Comparison of ENCODE assay signal across 1 cellular context in the genomic region with DNA sequence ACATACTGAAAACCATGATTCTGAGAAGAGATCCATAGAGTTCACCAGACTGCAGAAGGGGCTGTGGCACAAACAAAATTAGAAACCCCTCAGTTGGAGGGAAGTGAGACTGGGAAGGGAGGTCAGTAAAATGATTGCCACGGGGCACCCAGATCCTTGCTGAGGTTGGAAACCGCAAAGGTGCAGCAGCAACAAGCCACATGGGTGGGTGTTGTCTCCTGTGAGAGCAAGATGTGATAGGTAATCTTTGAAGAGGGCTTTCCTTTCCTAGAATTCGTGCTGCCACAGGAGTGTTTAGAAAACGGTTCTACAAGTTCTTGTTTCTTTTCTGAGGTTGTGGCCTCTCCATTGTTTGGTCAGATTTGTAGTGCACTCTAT.
TF ChIP-seq lines count a peak whose summit lies in the region.

No MANE protein-coding gene starts in this region.

TF ChIP-seq in GM12878, 131 proteins besides CTCF, POLR2A, EP300 and RAD21 (continued from another document):
- 0 out of 4 replicates have a peak, but pooled peaks have one; percentile 5 to 57 for TF ChIP-seq IKZF2 (IDR thresholded peaks at IDR 0.05)
- TF ChIP-seq ZNF24 (IDR thresholded peaks at IDR 0.05), result 0 out of 2 replicates have a peak, but pooled peaks have one; percentile 1
- TF ChIP-seq KDM1A (IDR thresholded peaks at IDR 0.05; ENCODE audit: borderline replicate concordance), result no peak
- TF ChIP-seq, protein P1, sequence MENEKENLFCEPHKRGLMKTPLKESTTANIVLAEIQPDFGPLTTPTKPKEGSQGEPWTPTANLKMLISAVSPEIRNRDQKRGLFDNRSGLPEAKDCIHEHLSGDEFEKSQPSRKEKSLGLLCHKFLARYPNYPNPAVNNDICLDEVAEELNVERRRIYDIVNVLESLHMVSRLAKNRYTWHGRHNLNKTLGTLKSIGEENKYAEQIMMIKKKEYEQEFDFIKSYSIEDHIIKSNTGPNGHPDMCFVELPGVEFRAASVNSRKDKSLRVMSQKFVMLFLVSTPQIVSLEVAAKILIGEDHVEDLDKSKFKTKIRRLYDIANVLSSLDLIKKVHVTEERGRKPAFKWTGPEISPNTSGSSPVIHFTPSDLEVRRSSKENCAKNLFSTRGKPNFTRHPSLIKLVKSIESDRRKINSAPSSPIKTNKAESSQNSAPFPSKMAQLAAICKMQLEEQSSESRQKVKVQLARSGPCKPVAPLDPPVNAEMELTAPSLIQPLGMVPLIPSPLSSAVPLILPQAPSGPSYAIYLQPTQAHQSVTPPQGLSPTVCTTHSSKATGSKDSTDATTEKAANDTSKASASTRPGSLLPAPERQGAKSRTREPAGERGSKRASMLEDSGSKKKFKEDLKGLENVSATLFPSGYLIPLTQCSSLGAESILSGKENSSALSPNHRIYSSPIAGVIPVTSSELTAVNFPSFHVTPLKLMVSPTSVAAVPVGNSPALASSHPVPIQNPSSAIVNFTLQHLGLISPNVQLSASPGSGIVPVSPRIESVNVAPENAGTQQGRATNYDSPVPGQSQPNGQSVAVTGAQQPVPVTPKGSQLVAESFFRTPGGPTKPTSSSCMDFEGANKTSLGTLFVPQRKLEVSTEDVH (IDR thresholded peaks at IDR 0.05; ENCODE audit: low read depth, partially characterized antibody), result no peak
- TF ChIP-seq TCF7 (IDR thresholded peaks at IDR 0.05; ENCODE audit: borderline replicate concordance), result no peak
- TF ChIP-seq, protein P2, sequence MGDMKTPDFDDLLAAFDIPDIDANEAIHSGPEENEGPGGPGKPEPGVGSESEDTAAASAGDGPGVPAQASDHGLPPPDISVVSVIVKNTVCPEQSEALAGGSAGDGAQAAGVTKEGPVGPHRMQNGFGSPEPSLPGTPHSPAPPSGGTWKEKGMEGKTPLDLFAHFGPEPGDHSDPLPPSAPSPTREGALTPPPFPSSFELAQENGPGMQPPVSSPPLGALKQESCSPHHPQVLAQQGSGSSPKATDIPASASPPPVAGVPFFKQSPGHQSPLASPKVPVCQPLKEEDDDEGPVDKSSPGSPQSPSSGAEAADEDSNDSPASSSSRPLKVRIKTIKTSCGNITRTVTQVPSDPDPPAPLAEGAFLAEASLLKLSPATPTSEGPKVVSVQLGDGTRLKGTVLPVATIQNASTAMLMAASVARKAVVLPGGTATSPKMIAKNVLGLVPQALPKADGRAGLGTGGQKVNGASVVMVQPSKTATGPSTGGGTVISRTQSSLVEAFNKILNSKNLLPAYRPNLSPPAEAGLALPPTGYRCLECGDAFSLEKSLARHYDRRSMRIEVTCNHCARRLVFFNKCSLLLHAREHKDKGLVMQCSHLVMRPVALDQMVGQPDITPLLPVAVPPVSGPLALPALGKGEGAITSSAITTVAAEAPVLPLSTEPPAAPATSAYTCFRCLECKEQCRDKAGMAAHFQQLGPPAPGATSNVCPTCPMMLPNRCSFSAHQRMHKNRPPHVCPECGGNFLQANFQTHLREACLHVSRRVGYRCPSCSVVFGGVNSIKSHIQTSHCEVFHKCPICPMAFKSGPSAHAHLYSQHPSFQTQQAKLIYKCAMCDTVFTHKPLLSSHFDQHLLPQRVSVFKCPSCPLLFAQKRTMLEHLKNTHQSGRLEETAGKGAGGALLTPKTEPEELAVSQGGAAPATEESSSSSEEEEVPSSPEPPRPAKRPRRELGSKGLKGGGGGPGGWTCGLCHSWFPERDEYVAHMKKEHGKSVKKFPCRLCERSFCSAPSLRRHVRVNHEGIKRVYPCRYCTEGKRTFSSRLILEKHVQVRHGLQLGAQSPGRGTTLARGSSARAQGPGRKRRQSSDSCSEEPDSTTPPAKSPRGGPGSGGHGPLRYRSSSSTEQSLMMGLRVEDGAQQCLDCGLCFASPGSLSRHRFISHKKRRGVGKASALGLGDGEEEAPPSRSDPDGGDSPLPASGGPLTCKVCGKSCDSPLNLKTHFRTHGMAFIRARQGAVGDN (IDR thresholded peaks at IDR 0.05), result no peak
- TF ChIP-seq MTA3 (IDR thresholded peaks at IDR 0.05; ENCODE audit: borderline replicate concordance, low read length), result peak; percentile 4; the same call in 1 of the 2 replicates
- no peak for TF ChIP-seq ZZZ3 (IDR thresholded peaks at IDR 0.05; ENCODE audit: control insufficient read depth, insufficient read length, low read depth)
- no peak for TF ChIP-seq MYB (IDR thresholded peaks at IDR 0.05; ENCODE audit: borderline replicate concordance, low read depth, low read length)
